30 cellular contexts compared by ENCODE assay signal in genomic region chr16:70586731-70587130, GRCh38. TPM values are rescaled to one million over a fixed set of nuclear protein-coding genes. Genes with fewer than 3 reads are reported as not detected.
"Had no signal": no experiment of that assay in that cellular context is flagged by ENCODE, and none has a peak within 500 bp of the region (broad histone marks: within the 10 kb centered on the region; RNA-seq: fewer than 3 reads in every experiment).

No MANE protein-coding gene starts in this region.

- H2AFZ ChIP-seq: parathyroid adenoma had no signal

- H3K27me3 ChIP-seq: ovary, spleen, suprapubic skin, testis, tibial artery, transverse colon, upper lobe of right lung, uterus had no signal

- H3K4me2 ChIP-seq: smooth muscle cell had no signal

- H3K27ac ChIP-seq: ovary, parathyroid adenoma, psoas muscle, suprapubic skin, testis, transverse colon, upper lobe of right lung, uterus had no signal

- H3K9ac ChIP-seq: parathyroid adenoma had no signal

- DNase-seq: naive thymus-derived CD8-positive, alpha-beta T cell; nephron progenitor cell; occipital lobe; ovary; posterior cingulate gyrus; psoas muscle; right cardiac atrium; spleen; stimulated activated CD4-positive, alpha-beta T cell treated with anti-CD3 and anti-CD28 coated beads, Interleukin-12 subunit alpha, Interleukin-12 subunit beta, amount 100 ng/mL, for 4 hours; stimulated activated CD4-positive, alpha-beta T cell treated with anti-CD3 and anti-CD28 coated beads, Interleukin-1b, Interleukin-23, amount 100 ng/mL, for 48 hours; stimulated activated CD4-positive, alpha-beta T cell treated with anti-CD3 and anti-CD28 coated beads, Interleukin-4, amount 100 ng/mL, for 1 hour; stimulated activated CD4-positive, alpha-beta T cell treated with anti-CD3 and anti-CD28 coated beads, Interleukin-4, amount 100 ng/mL, for 4 hours; stimulated activated CD8-positive, alpha-beta memory T cell treated with anti-CD3 and anti-CD28 coated beads, Interleukin-4, amount 100 ng/mL, for 48 hours; stimulated activated naive CD4-positive, alpha-beta T cell; stimulated activated naive CD8-positive, alpha-beta T cell treated with anti-CD3 and anti-CD28 coated beads, Interleukin-15, amount 100 ng/mL, for 72 hours; stimulated activated naive CD8-positive, alpha-beta T cell treated with anti-CD3 and anti-CD28 coated beads, Interleukin-15, Interleukin-2, amounts not matched to agents 100 U/mL and 50 U/mL, for 24 hours; substantia nigra; testis; tibial artery; transverse colon; upper lobe of right lung; uterus had no signal

- H3K9me3 ChIP-seq: ovary, psoas muscle, spleen, suprapubic skin, testis, tibial artery, transverse colon, upper lobe of right lung, uterus had no signal

- H3K79me2 ChIP-seq: parathyroid adenoma had no signal

- ATAC-seq: naive thymus-derived CD8-positive, alpha-beta T cell; natural killer cell treated with Interleukin-12 subunit alpha and Interleukin-12 subunit beta and Interleukin-15 and Interleukin-18, amount 100 ng/mL, for 72 hours; psoas muscle; right cardiac atrium; sciatic nerve; stimulated activated memory B cell treated with anti-CD40 and anti-IgM and Interleukin-4, amounts not matched to agents 10 μg/mL and 1 μg/mL and 100 μg/mL, for 72 hours; stimulated activated naive CD8-positive, alpha-beta T cell treated with anti-CD3 and anti-CD28 coated beads, Interleukin-15, amount 100 ng/mL, for 72 hours; stimulated activated naive CD8-positive, alpha-beta T cell treated with anti-CD3 and anti-CD28 coated beads, Interleukin-15, Interleukin-2, amounts not matched to agents 100 U/mL and 50 U/mL, for 24 hours; upper lobe of right lung had no signal

- H3K36me3 ChIP-seq: ovary, suprapubic skin, transverse colon, upper lobe of right lung, uterus had no signal

- H3K4me3 ChIP-seq: ovary, psoas muscle, skin epidermis, smooth muscle cell, spleen, suprapubic skin, testis, tibial artery, transverse colon, upper lobe of right lung, uterus had no signal

- H3K4me1 ChIP-seq: psoas muscle had no signal

RNA-seq across cellular contexts. Expression of gene IL34, which starts 59.6 kb away (rescaled TPM):
- total RNA-seq: progenitor cell of endocrine pancreas, smooth muscle cell had no signal
- polyA plus RNA-seq: naive thymus-derived CD8-positive, alpha-beta T cell had no signal
